1 cellular context compared by ENCODE assay signal in genomic region chr17:43356450-43356849, GRCh38.
A peak's percentile ranks its signal among the peaks of the same experiment; 100 is the strongest.
TF ChIP-seq lines count a peak whose summit lies in the region.

No MANE protein-coding gene starts in this region.

TF ChIP-seq in GM12878, 131 proteins besides CTCF, POLR2A, EP300 and RAD21:
- peak; percentile 14 for TF ChIP-seq PBX3 (IDR thresholded peaks at IDR 0.05; ENCODE audit: insufficient replicate concordance, low read depth, low read length)
- no peak for TF ChIP-seq WRNIP1 (IDR thresholded peaks at IDR 0.05; ENCODE audit: borderline replicate concordance, low read depth, low read length)
- TF ChIP-seq KAT2A (conservative IDR thresholded peaks at IDR 0.05; ENCODE audit: control insufficient read depth, low read depth, low read length), result no peak
- no peak for TF ChIP-seq ZSCAN29 (IDR thresholded peaks at IDR 0.05)
- no peak for TF ChIP-seq SMAD5 (IDR thresholded peaks at IDR 0.05; ENCODE audit: low read depth)
- TF ChIP-seq ATF3 (IDR thresholded peaks at IDR 0.05; ENCODE audit: borderline replicate concordance, extremely low read depth, low read depth, low read length), result no peak
TF ChIP-seq in GM12878: peak in this region for 1.
